13 cellular contexts compared by ENCODE assay signal in genomic region chr16:79776243-79776884, GRCh38.
DNase-seq lines count a peak whose midpoint lies in the region; ATAC-seq lines count a peak whose summit lies in the region.
"Had no signal": no experiment of that assay in that cellular context is flagged by ENCODE, and none has a peak within 500 bp of the region (broad histone marks: within the 10 kb centered on the region; RNA-seq: fewer than 3 reads in every experiment).

No MANE protein-coding gene starts in this region.

- WGBS in mesenchymal stem cell: 36% methylated on average over 4 of the region's 4 CpGs

- no peak overlapping the region for H3K23ac ChIP-seq in mesenchymal stem cell (ENCODE audit: low read length in 2 of 2)

- H3K36me3 ChIP-seq in mesenchymal stem cell (ENCODE audit: control insufficient read depth in 1 of 2, insufficient read depth in 2 of 2, low read depth in 1 of 2, low read length in 2 of 2): no peaks in the 10 kb centered on the region
- H3K36me3 ChIP-seq: Peyer's patch had no signal

- no peaks in the 10 kb centered on the region for H3K9me3 ChIP-seq in mesenchymal stem cell (ENCODE audit: control insufficient read depth, low read length)
- H3K9me3 ChIP-seq: Peyer's patch had no signal

- no peak overlapping the region for H3K27ac ChIP-seq in mesenchymal stem cell (ENCODE audit: low read length, poor library complexity, severe bottlenecking)

- peak overlapping the region in 1 of 2 experiments; percentile 8 for H3K4me3 ChIP-seq in mesenchymal stem cell (ENCODE audit: insufficient read depth in 1 of 2, low read depth in 1 of 2, low read length in 2 of 2)
- H3K4me3 ChIP-seq: Peyer's patch had no signal

- H3K4me1 ChIP-seq in mesenchymal stem cell (ENCODE audit: control insufficient read depth, insufficient read depth, low read depth, low read length): peaks cover 2% of the 10 kb centered on the region

- H3K9ac ChIP-seq in mesenchymal stem cell (ENCODE audit: low read length): peak overlapping the region; percentile 60

- no peak overlapping the region for H2BK5ac ChIP-seq in mesenchymal stem cell (ENCODE audit: low read depth, low read length, poor library complexity, severe bottlenecking)

- no peak overlapping the region for H3K4ac ChIP-seq in mesenchymal stem cell (ENCODE audit: low read depth in 1 of 2, low read length in 2 of 2)

- peak overlapping the region in 1 of 2 experiments; percentile 64 for H3K18ac ChIP-seq in mesenchymal stem cell (ENCODE audit: low read depth in 1 of 2, low read length in 2 of 2)

- ATAC-seq in esophagus mucosa (peak; percentile 71), GM21786 (IDR thresholded peaks at IDR 0.05; ENCODE audit: unreplicated experiment) (no peak)

- no peak overlapping the region for H2AK5ac ChIP-seq in mesenchymal stem cell (ENCODE audit: low read length, severe bottlenecking)

- H3K4me2 ChIP-seq in mesenchymal stem cell (ENCODE audit: low read length, poor library complexity, severe bottlenecking): no peak overlapping the region

- no peaks in the 10 kb centered on the region for H3K79me1 ChIP-seq in mesenchymal stem cell (replicated peaks; ENCODE audit: low read length, poor library complexity, severe bottlenecking)

- no peaks in the 10 kb centered on the region for H3K27me3 ChIP-seq in mesenchymal stem cell (ENCODE audit: control insufficient read depth in 1 of 2, insufficient read depth in 1 of 2, low read length in 2 of 2)
- H3K27me3 ChIP-seq: Peyer's patch had no signal

- no peak overlapping the region for H2AFZ ChIP-seq in mesenchymal stem cell (ENCODE audit: low read depth, low read length)

- H4K8ac ChIP-seq in mesenchymal stem cell (ENCODE audit: low read length): no peak overlapping the region

- no peak overlapping the region for H3K14ac ChIP-seq in mesenchymal stem cell (ENCODE audit: low read length in 2 of 2)

- H2BK12ac ChIP-seq in mesenchymal stem cell (ENCODE audit: low read length in 2 of 2): peak overlapping the region in 1 of 2 experiments; percentile 32

- peak; percentile 4 for DNase-seq in DMS79 treated with DMSO at 0.1 percent for 48 hours (lab: John Stamatoyannopoulos, UW)
- no peak for DNase-seq in DMS79 (lab: John Stamatoyannopoulos, UW)
- DNase-seq in mesenchymal stem cell: peak; percentile 70
- DNase-seq in ureter (ENCODE audit: low spot score): peak; percentile 57
- no peak for DNase-seq in NK-92 treated with Interleukin-12 subunit alpha and Interleukin-12 subunit beta, amount 100 ng/mL, for 24 hours (lab: John Stamatoyannopoulos, UW)
- DNase-seq in SKM-1 (lab: John Stamatoyannopoulos, UW; ENCODE audit: unreplicated experiment): no peak
- DNase-seq: activated CD8-positive, alpha-beta memory T cell treated with anti-CD3 and anti-CD28 coated beads for 24 hours; amniotic stem cell; MV-4-11; Peyer's patch; substantia nigra had no signal

- H4K91ac ChIP-seq in mesenchymal stem cell (ENCODE audit: low read length): no peak overlapping the region

- no peak overlapping the region for H2BK15ac ChIP-seq in mesenchymal stem cell (ENCODE audit: low read depth, poor library complexity, severe bottlenecking)

- no peak overlapping the region for H2BK120ac ChIP-seq in mesenchymal stem cell (ENCODE audit: low read depth, low read length)

Comparison
In these comparisons a context has a peak if more than half of its experiments do, and no peak if none do; other contexts are left out.
1. DNase-seq: peak in DMS79 treated with DMSO at 0.1 percent for 48 hours (single experiment), mesenchymal stem cell (single experiment) and ureter (single experiment); none in DMS79 (single experiment), NK-92 treated with Interleukin-12 subunit alpha and Interleukin-12 subunit beta, amount 100 ng/mL, for 24 hours (single experiment) and SKM-1 (single experiment).